Comparison of ENCODE assay signal across 8 cellular contexts in the genomic region with DNA sequence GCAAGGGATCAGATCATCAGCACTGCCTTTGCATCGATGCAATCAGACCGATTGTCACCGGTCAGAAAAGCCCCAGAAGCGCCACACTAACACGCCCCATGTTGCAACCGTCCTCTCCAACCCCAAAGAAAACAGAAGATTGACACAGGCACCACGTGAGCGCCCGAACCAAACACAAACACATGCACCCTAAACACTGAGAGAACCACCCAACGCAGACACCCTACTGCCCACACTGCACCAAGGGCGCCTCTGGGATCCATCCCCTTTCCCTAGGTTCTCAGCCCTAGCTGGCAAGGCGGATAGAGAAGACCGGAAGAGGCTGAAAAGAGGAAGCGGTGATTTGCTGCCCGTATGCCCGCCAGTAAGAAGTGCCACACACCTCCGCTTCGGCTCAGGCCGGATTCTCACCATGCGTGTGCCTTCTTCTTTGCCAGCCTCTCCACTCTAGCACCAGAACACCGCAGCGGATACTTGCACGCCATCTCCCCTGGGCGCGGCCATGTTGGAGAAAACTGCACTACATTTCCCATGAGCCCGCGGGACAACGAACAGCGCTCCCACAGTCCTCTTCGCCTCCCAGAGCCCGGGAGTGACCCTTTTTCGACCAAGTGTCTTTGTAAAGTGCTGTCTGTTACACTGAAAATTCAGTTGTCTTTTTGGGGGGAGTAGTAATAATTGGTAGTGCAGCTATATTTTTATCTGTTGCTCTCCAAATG. TPM values are rescaled to one million over a fixed set of nuclear protein-coding genes. Genes with fewer than 3 reads are reported as not detected.
DNase-seq lines count a peak whose midpoint lies in the region; FAIRE-seq and TF ChIP-seq lines count a peak whose summit lies in the region.

A gene with protein sequence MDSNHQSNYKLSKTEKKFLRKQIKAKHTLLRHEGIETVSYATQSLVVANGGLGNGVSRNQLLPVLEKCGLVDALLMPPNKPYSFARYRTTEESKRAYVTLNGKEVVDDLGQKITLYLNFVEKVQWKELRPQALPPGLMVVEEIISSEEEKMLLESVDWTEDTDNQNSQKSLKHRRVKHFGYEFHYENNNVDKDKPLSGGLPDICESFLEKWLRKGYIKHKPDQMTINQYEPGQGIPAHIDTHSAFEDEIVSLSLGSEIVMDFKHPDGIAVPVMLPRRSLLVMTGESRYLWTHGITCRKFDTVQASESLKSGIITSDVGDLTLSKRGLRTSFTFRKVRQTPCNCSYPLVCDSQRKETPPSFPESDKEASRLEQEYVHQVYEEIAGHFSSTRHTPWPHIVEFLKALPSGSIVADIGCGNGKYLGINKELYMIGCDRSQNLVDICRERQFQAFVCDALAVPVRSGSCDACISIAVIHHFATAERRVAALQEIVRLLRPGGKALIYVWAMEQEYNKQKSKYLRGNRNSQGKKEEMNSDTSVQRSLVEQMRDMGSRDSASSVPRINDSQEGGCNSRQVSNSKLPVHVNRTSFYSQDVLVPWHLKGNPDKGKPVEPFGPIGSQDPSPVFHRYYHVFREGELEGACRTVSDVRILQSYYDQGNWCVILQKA (minus strand): TSS at position 517 of the 719 bp plus-strand sequence. CDS start 4,842 bp downstream, outside the sequence.

- H3K9ac ChIP-seq in GM23248 = peak within 1 kb of the TSS; percentile 90

- in situ Hi-C loops in GM23248 (cut with MboI) = no loop called here

- no peak for FAIRE-seq in frontal cortex (lab: Jason Lieb, UNC)

- no peaks in the 10 kb centered on the region for H3K27me3 ChIP-seq in GM23248 (replicated peaks; ENCODE audit: insufficient read depth)
- no peaks in the 10 kb centered on the region for H3K27me3 ChIP-seq in suprapubic skin

- H3K4me1 ChIP-seq in GM23248 (ENCODE audit: insufficient read depth) = peaks cover 50% of the 10 kb centered on the region
- peaks cover 34% of the 10 kb centered on the region for H3K4me1 ChIP-seq in suprapubic skin

- H3K9me3 ChIP-seq in GM23248 (ENCODE audit: low read depth) (no peaks in the 10 kb centered on the region), suprapubic skin (no peaks in the 10 kb centered on the region)

- peaks cover 49% of the 10 kb centered on the region for H3F3A ChIP-seq in GM23248 (ENCODE audit: insufficient read depth)

- peak; percentile 70 for DNase-seq in EL
- peak; percentile 91 for DNase-seq in GM23248
- peak; percentile 79 to 80 for DNase-seq in Kasumi-1 (lab: John Stamatoyannopoulos, UW)
- DNase-seq in SHP77 treated with DMSO at 0.1 percent for 48 hours (lab: John Stamatoyannopoulos, UW) = peak; percentile 45
- DNase-seq in activated gamma-delta T cell treated with Interleukin-2 at 50 U/mL for 16 hours = peak; percentile 76
- DNase-seq in frontal cortex (ENCODE audit: low spot score in 2 of 2) = peak; percentile 46 to 52
- peak; percentile 82 for DNase-seq in occipital lobe (lab: John Stamatoyannopoulos, UW)
- peak; percentile 79 to 93 for DNase-seq in suprapubic skin (ENCODE audit: low spot score in 2 of 2)

- H3K36me3 ChIP-seq in GM23248 (ENCODE audit: low read depth) = no peaks in the 10 kb centered on the region
- no peaks in the 10 kb centered on the region for H3K36me3 ChIP-seq in suprapubic skin

- no peaks in the 10 kb centered on the region for H3K9me2 ChIP-seq in GM23248 (ENCODE audit: insufficient read depth)

- H3K79me2 ChIP-seq in GM23248 (ENCODE audit: insufficient read depth) = peaks cover 10% of the 10 kb centered on the region

- no peak for TF ChIP-seq CTCF in suprapubic skin (IDR thresholded peaks at IDR 0.05)

- H3K27ac ChIP-seq in GM23248 (peak within 1 kb of the TSS; percentile 94), suprapubic skin (peak within 1 kb of the TSS; percentile 82)

- 0 to 1% methylated on average over 32 of the region's 32 CpGs for WGBS in GM23248 (ENCODE audit: low coverage in 1 of 2, low lambda C conversion rate in 2 of 2, missing lambda C conversion rate in 2 of 2), 2 experiments
- WGBS in suprapubic skin = 1% methylated on average over 13 of the region's 32 CpGs

- no peaks in the 10 kb centered on the region for H4K20me1 ChIP-seq in GM23248 (ENCODE audit: insufficient read depth)

- H3K4me3 ChIP-seq in GM23248 (peak within 1 kb of the TSS; percentile 91), suprapubic skin (peak within 1 kb of the TSS; percentile 79)

- TF ChIP-seq POLR2A in suprapubic skin (IDR thresholded peaks at IDR 0.05) = no peak

- peak within 1 kb of the TSS; percentile 100 for H3K4me2 ChIP-seq in GM23248 (ENCODE audit: unreplicated experiment)

- no peak for TF ChIP-seq EP300 in suprapubic skin (IDR thresholded peaks at IDR 0.05)

- H2AFZ ChIP-seq in GM23248 = peak within 1 kb of the TSS; percentile 99

RNA-seq across cellular contexts. Expression of the gene that starts here (rescaled TPM):
- total RNA-seq in GM23248 (2014; rRNA removed; shearing (Covaris generic)) = 10.7 and 14.0 TPM in 2 replicates
- 6.6 and 6.8 TPM in 2 replicates for polyA plus RNA-seq in GM23248 (2016; fragmentation: Nextera tagmentation; extraction: Ambion mirVana)
- total RNA-seq in frontal cortex = 16.7 TPM
- 20.1 TPM for total RNA-seq in occipital lobe
- 1 to 10 TPM; 2.0 to 6.8 (median 5.6) TPM for total RNA-seq in suprapubic skin

Comparison
In these comparisons a context has a peak if more than half of its experiments do, and no peak if none do; other contexts are left out.
1. Peak in every context shown above with its lines: DNase-seq, H3K4me3 ChIP-seq and H3K27ac ChIP-seq.